28 cellular contexts compared by ENCODE assay signal in genomic region chr11:57230316-57230715, GRCh38. TPM values are rescaled to one million over a fixed set of nuclear protein-coding genes. Genes with fewer than 3 reads are reported as not detected.
"Had no signal": no experiment of that assay in that cellular context is flagged by ENCODE, and none has a peak within 500 bp of the region (broad histone marks: within the 10 kb centered on the region; RNA-seq: fewer than 3 reads in every experiment).

No MANE protein-coding gene starts in this region.

- H3K27me3 ChIP-seq: adrenal gland, ovary, thyroid gland, upper lobe of right lung had no signal

- H3K9me3 Mint-ChIP-seq: activated naive CD8-positive, alpha-beta T cell treated with anti-CD3 and anti-CD28 coated beads for 36 hours; natural killer cell treated with Interleukin-12 subunit alpha and Interleukin-12 subunit beta and Interleukin-15 and Interleukin-18, amount 100 ng/mL, for 72 hours had no signal

- H3K36me3 ChIP-seq: adrenal gland, ovary, stomach, thyroid gland, upper lobe of right lung had no signal

- H3K27ac ChIP-seq: adrenal gland, ovary, stomach, thyroid gland, upper lobe of right lung had no signal

- H3K4me1 Mint-ChIP-seq: activated CD8-positive, alpha-beta memory T cell treated with anti-CD3 and anti-CD28 coated beads, Interleukin-2, amount 10 ng/mL, durations not matched to agents 7 days and 5 days; activated naive CD8-positive, alpha-beta T cell treated with anti-CD3 and anti-CD28 coated beads for 36 hours had no signal

- H3K4me3 ChIP-seq: adrenal gland, ovary, stomach, thyroid gland, upper lobe of right lung had no signal

- ATAC-seq: activated CD4-positive, alpha-beta T cell treated with anti-CD3 and anti-CD28 coated beads for 36 hours; activated CD8-positive, alpha-beta memory T cell treated with anti-CD3 and anti-CD28 coated beads, Interleukin-2, amount 10 ng/mL, durations not matched to agents 7 days and 5 days; activated CD8-positive, alpha-beta T cell treated with anti-CD3 and anti-CD28 coated beads, Interleukin-2, amount 10 ng/mL, durations not matched to agents 7 days and 5 days; natural killer cell treated with Interleukin-12 subunit alpha and Interleukin-12 subunit beta and Interleukin-15 and Interleukin-18, amount 100 ng/mL, for 72 hours; stimulated activated naive B cell treated with anti-CD40 and anti-IgM and Interleukin-4, amounts not matched to agents 10 μg/mL and 1 μg/mL and 100 μg/mL, for 72 hours; upper lobe of right lung had no signal

- H3K4me3 Mint-ChIP-seq: activated CD4-positive, alpha-beta T cell treated with anti-CD3 and anti-CD28 coated beads for 36 hours; activated CD8-positive, alpha-beta memory T cell treated with anti-CD3 and anti-CD28 coated beads, Interleukin-2, amount 10 ng/mL, durations not matched to agents 7 days and 5 days; activated CD8-positive, alpha-beta T cell treated with anti-CD3 and anti-CD28 coated beads, Interleukin-2, amount 10 ng/mL, durations not matched to agents 7 days and 5 days; activated naive CD8-positive, alpha-beta T cell treated with anti-CD3 and anti-CD28 coated beads for 36 hours; brain; natural killer cell treated with Interleukin-12 subunit alpha and Interleukin-12 subunit beta and Interleukin-15 and Interleukin-18, amount 100 ng/mL, for 72 hours; stimulated activated naive B cell treated with anti-CD40 and anti-IgM and Interleukin-4, amounts not matched to agents 10 μg/mL and 1 μg/mL and 100 μg/mL, for 72 hours had no signal

- H3K27ac Mint-ChIP-seq: activated CD4-positive, alpha-beta T cell treated with anti-CD3 and anti-CD28 coated beads for 36 hours; activated CD8-positive, alpha-beta memory T cell treated with anti-CD3 and anti-CD28 coated beads, Interleukin-2, amount 10 ng/mL, durations not matched to agents 7 days and 5 days; activated CD8-positive, alpha-beta T cell treated with anti-CD3 and anti-CD28 coated beads, Interleukin-2, amount 10 ng/mL, durations not matched to agents 7 days and 5 days; activated naive CD8-positive, alpha-beta T cell treated with anti-CD3 and anti-CD28 coated beads for 36 hours; natural killer cell treated with Interleukin-12 subunit alpha and Interleukin-12 subunit beta and Interleukin-15 and Interleukin-18, amount 100 ng/mL, for 72 hours; progenitor cell of endocrine pancreas; stimulated activated naive B cell treated with anti-CD40 and anti-IgM and Interleukin-4, amounts not matched to agents 10 μg/mL and 1 μg/mL and 100 μg/mL, for 72 hours had no signal

- DNase-seq: activated CD4-positive, alpha-beta T cell treated with anti-CD3 and anti-CD28 coated beads for 36 hours; activated CD4-positive, CD25-positive, alpha-beta regulatory T cell; activated CD8-positive, alpha-beta memory T cell treated with anti-CD3 and anti-CD28 coated beads, Interleukin-2, amount 10 ng/mL, durations not matched to agents 7 days and 5 days; activated CD8-positive, alpha-beta T cell treated with anti-CD3 and anti-CD28 coated beads, Interleukin-2, amount 10 ng/mL, durations not matched to agents 7 days and 5 days; activated naive CD4-positive, alpha-beta T cell; activated naive CD8-positive, alpha-beta T cell treated with anti-CD3 and anti-CD28 coated beads for 36 hours; activated T-cell treated with anti-CD3 and anti-CD28 coated beads, Interleukin-2, amount 50 U/mL, for 48 hours; adrenal gland; aorta; cortex of kidney; mammary epithelial cell; ovary; stimulated activated CD4-positive, alpha-beta T cell treated with anti-CD3 and anti-CD28 coated beads, Interleukin-15, amount 100 ng/mL, for 24 hours; stimulated activated CD4-positive, alpha-beta T cell treated with anti-CD3 and anti-CD28 coated beads, Interleukin-2, amount 100 ng/mL, for 24 hours; stimulated activated naive B cell treated with anti-CD40 and anti-IgM and Interleukin-4, amounts not matched to agents 10 μg/mL and 1 μg/mL and 100 μg/mL, for 72 hours; stomach; thyroid gland; upper lobe of right lung had no signal

- H3K9me3 ChIP-seq: adrenal gland, ovary, stomach, thyroid gland, upper lobe of right lung had no signal

- H3K36me3 Mint-ChIP-seq: activated CD8-positive, alpha-beta memory T cell treated with anti-CD3 and anti-CD28 coated beads, Interleukin-2, amount 10 ng/mL, durations not matched to agents 7 days and 5 days; activated naive CD8-positive, alpha-beta T cell treated with anti-CD3 and anti-CD28 coated beads for 36 hours; brain; natural killer cell treated with Interleukin-12 subunit alpha and Interleukin-12 subunit beta and Interleukin-15 and Interleukin-18, amount 100 ng/mL, for 72 hours; stimulated activated naive B cell treated with anti-CD40 and anti-IgM and Interleukin-4, amounts not matched to agents 10 μg/mL and 1 μg/mL and 100 μg/mL, for 72 hours had no signal

- H3K4me1 ChIP-seq: adrenal gland, stomach, thyroid gland, upper lobe of right lung had no signal

RNA-seq across cellular contexts. Expression of gene APLNR, which starts 6.7 kb away (rescaled TPM):
- total RNA-seq: activated CD4-positive, alpha-beta T cell treated with anti-CD3 and anti-CD28 coated beads for 36 hours; activated CD8-positive, alpha-beta memory T cell treated with anti-CD3 and anti-CD28 coated beads, Interleukin-2, amount 10 ng/mL, durations not matched to agents 7 days and 5 days; activated CD8-positive, alpha-beta T cell treated with anti-CD3 and anti-CD28 coated beads, Interleukin-2, amount 10 ng/mL, durations not matched to agents 7 days and 5 days; activated naive CD8-positive, alpha-beta T cell treated with anti-CD3 and anti-CD28 coated beads for 36 hours; chondrocyte; fibroblast of lung; fibroblast of villous mesenchyme; mammary epithelial cell; natural killer cell treated with Interleukin-12 subunit alpha and Interleukin-12 subunit beta and Interleukin-15 and Interleukin-18, amount 100 ng/mL, for 72 hours; renal cortical epithelial cell; T-helper 1 cell treated with Interleukin-12 subunit alpha and Interleukin-12 subunit beta and Interleukin-4 antibody, amounts not matched to agents 30 ng/mL and 1 ng/mL, for 36 hours had no signal
- polyA plus RNA-seq: fibroblast of lung, mammary epithelial cell had no signal

RNA-seq across cellular contexts. Expression of gene LRRC55, which starts 48.6 kb away (rescaled TPM):
- total RNA-seq: activated CD4-positive, alpha-beta T cell treated with anti-CD3 and anti-CD28 coated beads for 36 hours; activated CD8-positive, alpha-beta memory T cell treated with anti-CD3 and anti-CD28 coated beads, Interleukin-2, amount 10 ng/mL, durations not matched to agents 7 days and 5 days; activated CD8-positive, alpha-beta T cell treated with anti-CD3 and anti-CD28 coated beads, Interleukin-2, amount 10 ng/mL, durations not matched to agents 7 days and 5 days; activated naive CD8-positive, alpha-beta T cell treated with anti-CD3 and anti-CD28 coated beads for 36 hours; chondrocyte; endothelial cell of umbilical vein; fibroblast of lung; fibroblast of villous mesenchyme; mammary epithelial cell; natural killer cell treated with Interleukin-12 subunit alpha and Interleukin-12 subunit beta and Interleukin-15 and Interleukin-18, amount 100 ng/mL, for 72 hours; renal cortical epithelial cell; sciatic nerve; T-helper 1 cell treated with Interleukin-12 subunit alpha and Interleukin-12 subunit beta and Interleukin-4 antibody, amounts not matched to agents 30 ng/mL and 1 ng/mL, for 36 hours; upper lobe of right lung had no signal
- polyA plus RNA-seq: endothelial cell of umbilical vein, fibroblast of lung, mammary epithelial cell had no signal
